In genomic region chr1:168913711-168914463, GRCh38 we compare ENCODE assay signal across 12 cellular contexts.
DNase-seq lines count a peak whose midpoint lies in the region; ATAC-seq and TF ChIP-seq lines count a peak whose summit lies in the region.
"Had no signal": no experiment of that assay in that cellular context is flagged by ENCODE, and none has a peak within 500 bp of the region (broad histone marks: within the 10 kb centered on the region; RNA-seq: fewer than 3 reads in every experiment).

No MANE protein-coding gene starts in this region.

- H3K4me3 ChIP-seq in thyroid gland (replicated peaks in 1 of 3) (no peak overlapping the region), Peyer's patch (no peak overlapping the region)
- H3K4me3 ChIP-seq: SJSA1 had no signal

- no peaks in the 10 kb centered on the region for H3K36me3 ChIP-seq in thyroid gland
- H3K36me3 ChIP-seq in Peyer's patch = no peaks in the 10 kb centered on the region
- H3K36me3 ChIP-seq: SJSA1 had no signal

- intact Hi-C loops in thyroid gland (cut with DNase I) = no loop called here

- H3K9me3 Mint-ChIP-seq in stimulated activated effector memory CD8-positive, alpha-beta T cell treated with anti-CD3 and anti-CD28 coated beads, Interleukin-12 subunit alpha, Interleukin-12 subunit beta, amount 100 ng/mL, for 72 hours = no peaks in the 10 kb centered on the region

- TF ChIP-seq POLR2A in thyroid gland (IDR thresholded peaks at IDR 0.05) (no peak), Peyer's patch (IDR thresholded peaks at IDR 0.05) (no peak)

- H3K4me1 Mint-ChIP-seq in stimulated activated effector memory CD8-positive, alpha-beta T cell treated with anti-CD3 and anti-CD28 coated beads, Interleukin-12 subunit alpha, Interleukin-12 subunit beta, amount 100 ng/mL, for 72 hours = no peaks in the 10 kb centered on the region
- H3K4me1 Mint-ChIP-seq: CD14-positive monocyte had no signal

- 67 to 71% methylated on average over 4 of the region's 4 CpGs for WGBS in thyroid gland, 2 donors

- H3K27ac ChIP-seq in VCaP = peak overlapping the region; percentile 48
- peak overlapping the region in 1 of 3 donors; percentile 27 for H3K27ac ChIP-seq in thyroid gland
- no peak overlapping the region for H3K27ac ChIP-seq in Peyer's patch
- H3K27ac ChIP-seq: SJSA1 had no signal

- H3K9me3 ChIP-seq in thyroid gland (no peaks in the 10 kb centered on the region), Peyer's patch (no peaks in the 10 kb centered on the region)
- H3K9me3 ChIP-seq: SJSA1 had no signal

- no peak for ATAC-seq in stimulated activated effector memory CD8-positive, alpha-beta T cell treated with anti-CD3 and anti-CD28 coated beads, Interleukin-12 subunit alpha, Interleukin-12 subunit beta, amount 100 ng/mL, for 72 hours
- ATAC-seq: HCT116 had no signal

- peaks cover 9 to 24% of the 10 kb centered on the region in 2 donors for H3K4me1 ChIP-seq in thyroid gland
- H3K4me1 ChIP-seq in Peyer's patch = no peaks in the 10 kb centered on the region
- H3K4me1 ChIP-seq: SJSA1 had no signal

- no peaks in the 10 kb centered on the region for H3K27me3 ChIP-seq in thyroid gland
- no peaks in the 10 kb centered on the region for H3K27me3 ChIP-seq in Peyer's patch
- H3K27me3 ChIP-seq: SJSA1 had no signal

- no peak overlapping the region for H3K4me3 Mint-ChIP-seq in stimulated activated effector memory CD8-positive, alpha-beta T cell treated with anti-CD3 and anti-CD28 coated beads, Interleukin-12 subunit alpha, Interleukin-12 subunit beta, amount 100 ng/mL, for 72 hours
- H3K4me3 Mint-ChIP-seq: CD14-positive monocyte had no signal

- no peak overlapping the region for H3K27ac Mint-ChIP-seq in stimulated activated effector memory CD8-positive, alpha-beta T cell treated with anti-CD3 and anti-CD28 coated beads, Interleukin-12 subunit alpha, Interleukin-12 subunit beta, amount 100 ng/mL, for 72 hours
- H3K27ac Mint-ChIP-seq: CD14-positive monocyte had no signal

- no peaks in the 10 kb centered on the region for H3K36me3 Mint-ChIP-seq in stimulated activated effector memory CD8-positive, alpha-beta T cell treated with anti-CD3 and anti-CD28 coated beads, Interleukin-12 subunit alpha, Interleukin-12 subunit beta, amount 100 ng/mL, for 72 hours
- H3K36me3 Mint-ChIP-seq: CD14-positive monocyte had no signal

- TF ChIP-seq CTCF in VCaP (conservative IDR thresholded peaks at IDR 0.05) (no peak), thyroid gland (IDR thresholded peaks at IDR 0.05) (no peak), Peyer's patch (IDR thresholded peaks at IDR 0.05) (no peak)

- DNase-seq in NCI-H2196 (lab: John Stamatoyannopoulos, UW; ENCODE audit: unreplicated experiment) (peak; percentile 3), NCI-H2196 treated with DMSO at 0.1 percent for 48 hours (lab: John Stamatoyannopoulos, UW; ENCODE audit: unreplicated experiment) (no peak), NCI-H1105 treated with DMSO at 0.1 percent for 48 hours (lab: John Stamatoyannopoulos, UW) (peak; percentile 90), thyroid gland (peak; percentile 83 to 94), Peyer's patch (no peak), cortex of kidney (lab: John Stamatoyannopoulos, UW) (no peak)
- DNase-seq in stimulated activated effector memory CD8-positive, alpha-beta T cell treated with anti-CD3 and anti-CD28 coated beads, Interleukin-12 subunit alpha, Interleukin-12 subunit beta, amount 100 ng/mL, for 72 hours (ENCODE audit: low spot score in 2 of 2) = no peak
- DNase-seq: NCI-H510A had no signal

Comparison
In these comparisons a context has a peak if more than half of its experiments do, and no peak if none do; other contexts are left out.
1. DNase-seq: peak in NCI-H2196 (single experiment), NCI-H1105 treated with DMSO at 0.1 percent for 48 hours (single experiment) and thyroid gland (2 of 2); none in NCI-H2196 treated with DMSO at 0.1 percent for 48 hours (single experiment), Peyer's patch (0 of 3), stimulated activated effector memory CD8-positive, alpha-beta T cell treated with anti-CD3 and anti-CD28 coated beads, Interleukin-12 subunit alpha, Interleukin-12 subunit beta, amount 100 ng/mL, for 72 hours (0 of 2) and cortex of kidney (single experiment).